12 cellular contexts compared by ENCODE assay signal in genomic region chr2:43199492-43200481, GRCh38. TPM values are rescaled to one million over a fixed set of nuclear protein-coding genes. Genes with fewer than 3 reads are reported as not detected.
DNase-seq lines count a peak whose midpoint lies in the region; ATAC-seq lines count a peak whose summit lies in the region.
"Had no signal": no experiment of that assay in that cellular context is flagged by ENCODE, and none has a peak within 500 bp of the region (broad histone marks: within the 10 kb centered on the region; RNA-seq: fewer than 3 reads in every experiment).

No MANE protein-coding gene starts in this region.

- no peak overlapping the region for H2BK120ac ChIP-seq in neuronal stem cell (ENCODE audit: low read depth, low read length)

- ATAC-seq in GM19452 (IDR thresholded peaks at IDR 0.05; ENCODE audit: unreplicated experiment): no peak
- ATAC-seq: activated CD8-positive, alpha-beta T cell treated with anti-CD3 and anti-CD28 coated beads for 36 hours had no signal

- no peak overlapping the region for H3K4me2 ChIP-seq in neuronal stem cell (ENCODE audit: insufficient read depth, low read length, poor library complexity, severe bottlenecking)

- DNase-seq in Caki2 (ENCODE audit: low read depth): peak; percentile 75
- no peak for DNase-seq in epithelial cell of prostate (ENCODE audit: low read depth, low spot score)
- no peak for DNase-seq in neuronal stem cell (ENCODE audit: low spot score)
- DNase-seq in NCI-H1417 (lab: John Stamatoyannopoulos, UW): no peak
- DNase-seq in NCI-H1694 treated with DMSO at 0.1 percent for 48 hours (lab: John Stamatoyannopoulos, UW): no peak
- no peak for DNase-seq in NOMO-1 treated with dmso at 0.1 percent for 144 hours (lab: John Stamatoyannopoulos, UW; ENCODE audit: unreplicated experiment)
- DNase-seq: activated CD8-positive, alpha-beta T cell treated with anti-CD3 and anti-CD28 coated beads for 36 hours; activated naive CD4-positive, alpha-beta T cell treated with anti-CD3 and anti-CD28 coated beads, Interleukin-2, amount 50 U/mL, for 16 hours; dorsolateral prefrontal cortex had no signal

- H2BK12ac ChIP-seq in neuronal stem cell (ENCODE audit: low read length): peak overlapping the region; percentile 53

- H3K23ac ChIP-seq in neuronal stem cell (ENCODE audit: low read depth, low read length, poor library complexity): no peak overlapping the region

- H3K79me1 ChIP-seq in neuronal stem cell (ENCODE audit: low read depth, low read length): no peaks in the 10 kb centered on the region

- H2AFZ ChIP-seq in neuronal stem cell (ENCODE audit: low read length): peak overlapping the region; percentile 45

- peak overlapping the region; percentile 5 for H3K4ac ChIP-seq in neuronal stem cell (ENCODE audit: low read length)

- no peak overlapping the region for H4K91ac ChIP-seq in neuronal stem cell (ENCODE audit: low read depth, low read length, poor library complexity)

- H2BK5ac ChIP-seq in neuronal stem cell (ENCODE audit: low read length): no peak overlapping the region

- H3K4me1 ChIP-seq in neuronal stem cell (ENCODE audit: control insufficient read depth in 2 of 2, insufficient read depth in 1 of 2, low read depth in 1 of 2, low read length in 2 of 2): peaks cover 8 to 13% of the 10 kb centered on the region in 2 donors
- H3K4me1 ChIP-seq: HAP-1 had no signal

- WGBS in neuronal stem cell (ENCODE audit: extremely low coverage in 2 of 2, insufficient read length in 2 of 2, insufficient replicate concordance in 1 of 2), 2 donors: no CpG with 5 or more reads among the region's 16 CpGs

- H3K9me3 ChIP-seq in KOPT-K1 (ENCODE audit: insufficient read depth, low read length, poor library complexity, severe bottlenecking) (no peaks in the 10 kb centered on the region), neuronal stem cell (replicated peaks in 1 of 2; ENCODE audit: control insufficient read depth in 2 of 2, insufficient read depth in 1 of 2, low read depth in 1 of 2, low read length in 2 of 2) (no peaks in the 10 kb centered on the region)
- H3K9me3 ChIP-seq: HAP-1 had no signal

- peak overlapping the region; percentile 44 for H3K18ac ChIP-seq in neuronal stem cell (ENCODE audit: low read length)

- H3K9ac ChIP-seq in neuronal stem cell (ENCODE audit: low read depth, low read length, poor library complexity): peak overlapping the region; percentile 80

- no peak overlapping the region for H4K8ac ChIP-seq in neuronal stem cell (ENCODE audit: low read depth, low read length)

- peak overlapping the region; percentile 95 for H3K14ac ChIP-seq in neuronal stem cell (ENCODE audit: low read length)

- in situ Hi-C loops in Caki2 (cut with HindIII; ENCODE audit: low pct_unique_long_range_greater_than_20kb, low sequenced_read_pairs): no loop called here

- H2BK15ac ChIP-seq in neuronal stem cell (ENCODE audit: low read length): peak overlapping the region; percentile 40

- H3K36me3 ChIP-seq in KOPT-K1 (ENCODE audit: insufficient read depth, low read length): no peaks in the 10 kb centered on the region
- no peaks in the 10 kb centered on the region for H3K36me3 ChIP-seq in neuronal stem cell (replicated peaks in 1 of 2; ENCODE audit: control insufficient read depth in 2 of 2, insufficient read depth in 2 of 2, low read length in 2 of 2)
- H3K36me3 ChIP-seq: HAP-1 had no signal

- peak overlapping the region; percentile 91 for H3K27ac ChIP-seq in KOPT-K1 (ENCODE audit: low read depth, low read length, poor library complexity, severe bottlenecking)
- H3K27ac ChIP-seq in epithelial cell of prostate: peak overlapping the region; percentile 79
- no peak overlapping the region for H3K27ac ChIP-seq in neuronal stem cell (replicated peaks; ENCODE audit: low read length)
- H3K27ac ChIP-seq: dorsolateral prefrontal cortex had no signal

- H3K4me3 ChIP-seq in neuronal stem cell (ENCODE audit: low read length in 2 of 2): no peak overlapping the region
- H3K4me3 ChIP-seq: dorsolateral prefrontal cortex, HAP-1 had no signal

- H3K27me3 ChIP-seq in neuronal stem cell (ENCODE audit: control insufficient read depth in 3 of 3, insufficient read depth in 3 of 3, low read depth in 1 of 3, low read length in 3 of 3): no peaks in the 10 kb centered on the region
- H3K27me3 ChIP-seq: dorsolateral prefrontal cortex had no signal

- peak overlapping the region; percentile 94 for H2AK5ac ChIP-seq in neuronal stem cell (ENCODE audit: low read depth, low read length)

RNA-seq across cellular contexts. Expression of gene ZFP36L2, which starts 26.6 kb away (rescaled TPM):
- total RNA-seq in Caki2 (2014; rRNA removed; shearing (Covaris generic); ENCODE audit: low replicate concordance): 0.41 and 6.1 TPM in 2 replicates
- 39.5 TPM for polyA plus RNA-seq in neuronal stem cell (2013, experiment 1 of 2)
- 40.0 TPM for polyA plus RNA-seq in neuronal stem cell (2013, experiment 2 of 2)
